8 cellular contexts compared by ENCODE assay signal in genomic region chr2:218405365-218406208, GRCh38. TPM values are rescaled to one million over a fixed set of nuclear protein-coding genes. Genes with fewer than 3 reads are reported as not detected.
DNase-seq lines count a peak whose midpoint lies in the region; ATAC-seq, FAIRE-seq and TF ChIP-seq lines count a peak whose summit lies in the region.

No MANE protein-coding gene starts in this region.

- POLR2A ChIA-PET in naive thymus-derived CD8-positive, alpha-beta T cell (lab: Charles Lee), result interaction anchor here (0.7 to 5.0 kb wide), 11 partner anchors 9 to 137 kb away, joined by 3 to 69 read pairs (median 3); no protein-coding TSS in a partner anchor

- H3K4me2 ChIP-seq in OCI-LY3 (ENCODE audit: low read length), result peak overlapping the region; percentile 98

- no peaks in the 10 kb centered on the region for H3K27me3 ChIP-seq in OCI-LY3 (ENCODE audit: low read depth, low read length)

- TF ChIP-seq CTCF in C4-2B (conservative IDR thresholded peaks at IDR 0.05), result no peak
- TF ChIP-seq CTCF in OCI-LY3 (IDR thresholded peaks at IDR 0.05; ENCODE audit: low read depth, low read length), result no peak

- H3K36me3 ChIP-seq in OCI-LY3 (replicated peaks; ENCODE audit: low read depth, low read length), result no peaks in the 10 kb centered on the region

- H3K36me3 Mint-ChIP-seq in naive thymus-derived CD8-positive, alpha-beta T cell, result peaks cover 0 to 28% (median 6%) of the 10 kb centered on the region in 3 donors

- DNase-seq in dermis blood vessel endothelial cell (peak; percentile 26), H54 (ENCODE audit: insufficient read length, low spot score) (no peak), NCI-H446 (lab: John Stamatoyannopoulos, UW) (no peak)
- peak in 4 of 10 donors; percentile 21 to 53 (median 38) for DNase-seq in naive thymus-derived CD8-positive, alpha-beta T cell
- no peak for DNase-seq in effector CD8-positive, alpha-beta T cell (lab: John Stamatoyannopoulos, UW)

- no peaks in the 10 kb centered on the region for H3K9me3 ChIP-seq in OCI-LY3 (ENCODE audit: insufficient read depth, low read length)

- H4K20me1 ChIP-seq in OCI-LY3 (ENCODE audit: insufficient read depth, low read length), result no peaks in the 10 kb centered on the region; the same call in 1 of the 2 replicates

- H3K27ac Mint-ChIP-seq in naive thymus-derived CD8-positive, alpha-beta T cell, result peak overlapping the region; percentile 80 to 97 (median 94)

- ATAC-seq in GM21737 (IDR thresholded peaks at IDR 0.05; ENCODE audit: unreplicated experiment), result peak; percentile 17
- peak; percentile 26 to 29 for ATAC-seq in naive thymus-derived CD8-positive, alpha-beta T cell

- H3K4me3 ChIP-seq in OCI-LY3 (ENCODE audit: low read length), result peak overlapping the region; percentile 92

- peak overlapping the region; percentile 80 to 90 (median 86) for H3K4me3 Mint-ChIP-seq in naive thymus-derived CD8-positive, alpha-beta T cell

- peaks cover 29 to 70% (median 65%) of the 10 kb centered on the region in 4 donors for H3K4me1 Mint-ChIP-seq in naive thymus-derived CD8-positive, alpha-beta T cell

- peak overlapping the region; percentile 72 for H3K27ac ChIP-seq in C4-2B
- H3K27ac ChIP-seq in OCI-LY3 (ENCODE audit: low read length), result peak overlapping the region; percentile 62

- no peaks in the 10 kb centered on the region for H3K9me3 Mint-ChIP-seq in naive thymus-derived CD8-positive, alpha-beta T cell

- H2AFZ ChIP-seq in OCI-LY3 (ENCODE audit: low read depth, low read length), result no peak overlapping the region

- H3K27me3 Mint-ChIP-seq in naive thymus-derived CD8-positive, alpha-beta T cell, result no peaks in the 10 kb centered on the region

- peak overlapping the region; percentile 70 for H3K9ac ChIP-seq in OCI-LY3 (ENCODE audit: low read length)

- FAIRE-seq in H54 (lab: Jason Lieb, UNC), result no peak

- H3K79me2 ChIP-seq in OCI-LY3 (ENCODE audit: low read length), result peaks cover 9% of the 10 kb centered on the region

- TF ChIP-seq POLR2A in H54 (IDR thresholded peaks at IDR 0.05; ENCODE audit: low read depth, low read length), result no peak

- peaks cover 17% of the 10 kb centered on the region for H3K4me1 ChIP-seq in OCI-LY3 (ENCODE audit: low read length)

RNA-seq across cellular contexts. Expression of gene CTDSP1, which starts 5.9 kb away (rescaled TPM):
- total RNA-seq in dermis blood vessel endothelial cell, result 103 and 110 TPM in 2 replicates
- total RNA-seq in naive thymus-derived CD8-positive, alpha-beta T cell, result 100 to 1,000 TPM; 143 to 144 TPM
- polyA plus RNA-seq in naive thymus-derived CD8-positive, alpha-beta T cell, result 10 to 100 TPM; 19.3 to 22.7 (median 19.8) TPM

RNA-seq across cellular contexts. Expression of gene VIL1, which starts 13.3 kb away (rescaled TPM):
- not detected in 2 replicates for total RNA-seq in dermis blood vessel endothelial cell
- total RNA-seq in naive thymus-derived CD8-positive, alpha-beta T cell, result not detected
- polyA plus RNA-seq in naive thymus-derived CD8-positive, alpha-beta T cell, result under 1 TPM in 2 of 3 donors, not detected in 1; 0.03 to 0.05 TPM

RNA-seq across cellular contexts. Expression of gene SLC11A1, which starts 23.5 kb away (rescaled TPM):
- total RNA-seq in dermis blood vessel endothelial cell, result under 0.01 and 0.05 TPM in 2 replicates
- total RNA-seq in naive thymus-derived CD8-positive, alpha-beta T cell, result 1 to 10 TPM in 1 of 2 experiments, under 1 TPM in 1; 0.47 to 1.2 TPM
- under 1 TPM; 0.27 to 0.90 (median 0.73) TPM for polyA plus RNA-seq in naive thymus-derived CD8-positive, alpha-beta T cell

RNA-seq across cellular contexts. Expression of gene CATIP, which starts 48.9 kb away (rescaled TPM):
- 0.17 TPM in 1 of 2 replicates, not detected in the other for total RNA-seq in dermis blood vessel endothelial cell
- total RNA-seq in naive thymus-derived CD8-positive, alpha-beta T cell, result not detected
- polyA plus RNA-seq in naive thymus-derived CD8-positive, alpha-beta T cell, result not detected
